In genomic region chr2:64212801-64213321, GRCh38 we compare ENCODE assay signal across 8 cellular contexts.
DNase-seq lines count a peak whose midpoint lies in the region; ATAC-seq and TF ChIP-seq lines count a peak whose summit lies in the region.

No MANE protein-coding gene starts in this region.

- H3K27me3 ChIP-seq in DND-41 (ENCODE audit: insufficient read depth, low read length, poor library complexity) (no peaks in the 10 kb centered on the region), SU-DHL-6 (ENCODE audit: low read length) (no peaks in the 10 kb centered on the region)

- H3K9me3 ChIP-seq in DND-41 (ENCODE audit: insufficient read depth, low read length, severe bottlenecking) = no peaks in the 10 kb centered on the region
- H3K9me3 ChIP-seq in SU-DHL-6 (ENCODE audit: insufficient read depth, low read length) = no peaks in the 10 kb centered on the region

- H3K9ac ChIP-seq in DND-41 (ENCODE audit: low read depth, low read length) = no peak overlapping the region
- no peak overlapping the region for H3K9ac ChIP-seq in SU-DHL-6 (ENCODE audit: low read length)

- peaks cover 3% of the 10 kb centered on the region for H3K9me3 Mint-ChIP-seq in type B pancreatic cell

- H3K9me2 ChIP-seq in SU-DHL-6 (replicated peaks; ENCODE audit: insufficient read depth, low read length) = no peaks in the 10 kb centered on the region

- H3K36me3 ChIP-seq in DND-41 (ENCODE audit: insufficient read depth, low read length) (no peaks in the 10 kb centered on the region), SU-DHL-6 (ENCODE audit: low read length) (peaks cover 13% of the 10 kb centered on the region; the same call in 1 of the 2 replicates)

- H4K20me1 ChIP-seq in DND-41 (ENCODE audit: insufficient read depth, low read length) = no peaks in the 10 kb centered on the region
- H4K20me1 ChIP-seq in SU-DHL-6 (ENCODE audit: low read depth, low read length) = no peaks in the 10 kb centered on the region

- no peak overlapping the region for H2AFZ ChIP-seq in DND-41 (ENCODE audit: low read depth, low read length)
- H2AFZ ChIP-seq in SU-DHL-6 (ENCODE audit: low read depth, low read length, severe bottlenecking) = no peak overlapping the region

- H3K27ac ChIP-seq in DND-41 (ENCODE audit: low read length) = peak overlapping the region; percentile 60
- H3K27ac ChIP-seq in SU-DHL-6 (ENCODE audit: low read depth, low read length) = peak overlapping the region; percentile 82

- H3K4me3 ChIP-seq in DND-41 (ENCODE audit: low read depth in 1 of 2, low read length in 2 of 2) (no peak overlapping the region), SU-DHL-6 (ENCODE audit: insufficient read depth, low read length, poor library complexity, severe bottlenecking) (no peak overlapping the region), fibroblast of pulmonary artery (replicated peaks; ENCODE audit: low read depth, low read length) (no peak overlapping the region)

- no peak for TF ChIP-seq CTCF in DND-41 (IDR thresholded peaks at IDR 0.05; ENCODE audit: borderline replicate concordance, extremely low read depth, low read length, poor library complexity, severe bottlenecking)
- TF ChIP-seq CTCF in SU-DHL-6 (IDR thresholded peaks at IDR 0.05; ENCODE audit: insufficient read depth, low read length, poor library complexity, severe bottlenecking) = no peak
- no peak for TF ChIP-seq CTCF in fibroblast of pulmonary artery (IDR thresholded peaks at IDR 0.05; ENCODE audit: low read length, missing control alignments)
- TF ChIP-seq CTCF in type B pancreatic cell (conservative IDR thresholded peaks at IDR 0.05) = no peak

- peaks cover 31% of the 10 kb centered on the region for H3K4me1 Mint-ChIP-seq in type B pancreatic cell (ENCODE audit: unreplicated experiment)

- no peaks in the 10 kb centered on the region for H3K27me3 Mint-ChIP-seq in type B pancreatic cell

- DNase-seq in DND-41 (no peak), fibroblast of pulmonary artery (ENCODE audit: low read depth) (peak; percentile 79), type B pancreatic cell (ENCODE audit: extremely low spot score, unreplicated experiment) (no peak), HuH-7 (ENCODE audit: low spot score) (no peak)

- H3K4me2 ChIP-seq in DND-41 (ENCODE audit: insufficient read depth, low read length) (no peak overlapping the region), SU-DHL-6 (ENCODE audit: low read depth, low read length, poor library complexity, severe bottlenecking) (peak overlapping the region; percentile 47)

- peak overlapping the region; percentile 29 for H3K4me3 Mint-ChIP-seq in type B pancreatic cell

- ATAC-seq in DND-41 (ENCODE audit: insufficient read depth, low read depth) = no peak
- ATAC-seq in HG02678 (IDR thresholded peaks at IDR 0.05; ENCODE audit: unreplicated experiment) = peak; percentile 21
- ATAC-seq in HG03457 (IDR thresholded peaks at IDR 0.05; ENCODE audit: unreplicated experiment) = no peak
- ATAC-seq in GM18858 (IDR thresholded peaks at IDR 0.05; ENCODE audit: unreplicated experiment) = no peak

- H3K36me3 Mint-ChIP-seq in type B pancreatic cell = no peaks in the 10 kb centered on the region

- H3K79me2 ChIP-seq in DND-41 (ENCODE audit: insufficient read depth, low read length) (no peaks in the 10 kb centered on the region), SU-DHL-6 (ENCODE audit: insufficient read depth, low read length) (no peaks in the 10 kb centered on the region)

- H3K4me1 ChIP-seq in DND-41 (ENCODE audit: insufficient read depth, low read length) = peaks cover 20% of the 10 kb centered on the region

- peaks cover 21% of the 10 kb centered on the region for H3F3A ChIP-seq in SU-DHL-6 (ENCODE audit: insufficient read depth)

- H3K27ac Mint-ChIP-seq in type B pancreatic cell = peak overlapping the region; percentile 70
